8 cellular contexts compared by ENCODE assay signal in genomic region chr7:143797119-143797895, GRCh38. TPM values are rescaled to one million over a fixed set of nuclear protein-coding genes. Genes with fewer than 3 reads are reported as not detected.
DNase-seq lines count a peak whose midpoint lies in the region; ATAC-seq and TF ChIP-seq lines count a peak whose summit lies in the region.
"Not testable (repeated sequence)": the region's sequence is repeated elsewhere in the genome, so short reads cannot be mapped to it uniquely, and the experiment has no call there.
"Had no signal": no experiment of that assay in that cellular context is flagged by ENCODE, and none has a peak within 500 bp of the region (broad histone marks: within the 10 kb centered on the region; RNA-seq: fewer than 3 reads in every experiment).

No MANE protein-coding gene starts in this region.

- CTCF ChIA-PET in activated CD8-positive, alpha-beta T cell treated with anti-CD3 and anti-CD28 coated beads, Interleukin-2, amount 10 ng/mL, durations not matched to agents 7 days and 5 days (lab: Charles Lee) = not testable (repeated sequence)

- not testable (repeated sequence) for H3K4me3 ChIP-seq in colonic mucosa; heart left ventricle; right cardiac atrium (ENCODE audit: low read length)

- TF ChIP-seq POLR2A in heart left ventricle (IDR thresholded peaks at IDR 0.05) = not testable (repeated sequence)

- H3K27ac ChIP-seq in colonic mucosa; heart left ventricle; right cardiac atrium (ENCODE audit: low read length): not testable (repeated sequence)

- WGBS in heart left ventricle, 4 donors = 74 to 83% (median 78%) methylated on average over 1 to 4 of the region's 6 CpGs; no CpG with 5 or more reads in 1 of the 4 donors
- WGBS in right cardiac atrium = 53% methylated on average over 1 of the region's 6 CpGs

- H3K4me1 Mint-ChIP-seq in activated CD8-positive, alpha-beta T cell treated with anti-CD3 and anti-CD28 coated beads, Interleukin-2, amount 10 ng/mL, durations not matched to agents 7 days and 5 days (ENCODE audit: low read depth); stimulated activated effector memory CD8-positive, alpha-beta T cell treated with anti-CD3 and anti-CD28 coated beads, Interleukin-12 subunit alpha, Interleukin-12 subunit beta, amount 100 ng/mL, for 72 hours: not testable (repeated sequence)

- peak; percentile 5 for DNase-seq in activated CD8-positive, alpha-beta T cell treated with anti-CD3 and anti-CD28 coated beads, Interleukin-2, amount 10 ng/mL, durations not matched to agents 7 days and 5 days
- DNase-seq in colonic mucosa = peak; percentile 14
- DNase-seq in heart left ventricle = peak; percentile 5 to 29 (median 15)
- DNase-seq in right cardiac atrium = peak; percentile 43 to 83 (median 70)
- DNase-seq in posterior vena cava (ENCODE audit: low spot score) = peak; percentile 74
- not testable (repeated sequence) for DNase-seq in stimulated activated effector memory CD8-positive, alpha-beta T cell treated with anti-CD3 and anti-CD28 coated beads, Interleukin-12 subunit alpha, Interleukin-12 subunit beta, amount 100 ng/mL, for 72 hours (ENCODE audit: low spot score in 2 of 2)

- H3K27me3 ChIP-seq in colonic mucosa; heart left ventricle; right cardiac atrium (ENCODE audit: control insufficient read depth, insufficient read depth): not testable (repeated sequence)

- POLR2A ChIA-PET in activated CD8-positive, alpha-beta T cell treated with anti-CD3 and anti-CD28 coated beads, Interleukin-2, amount 10 ng/mL, durations not matched to agents 7 days and 5 days (lab: Charles Lee) = not testable (repeated sequence)

- not testable (repeated sequence) for H3K36me3 Mint-ChIP-seq in activated CD8-positive, alpha-beta T cell treated with anti-CD3 and anti-CD28 coated beads, Interleukin-2, amount 10 ng/mL, durations not matched to agents 7 days and 5 days (ENCODE audit: low read depth); stimulated activated effector memory CD8-positive, alpha-beta T cell treated with anti-CD3 and anti-CD28 coated beads, Interleukin-12 subunit alpha, Interleukin-12 subunit beta, amount 100 ng/mL, for 72 hours

- H3K27me3 Mint-ChIP-seq in activated CD8-positive, alpha-beta T cell treated with anti-CD3 and anti-CD28 coated beads, Interleukin-2, amount 10 ng/mL, durations not matched to agents 7 days and 5 days (ENCODE audit: low read depth) = not testable (repeated sequence)

- not testable (repeated sequence) for H3K4me3 Mint-ChIP-seq in activated CD8-positive, alpha-beta T cell treated with anti-CD3 and anti-CD28 coated beads, Interleukin-2, amount 10 ng/mL, durations not matched to agents 7 days and 5 days; stimulated activated effector memory CD8-positive, alpha-beta T cell treated with anti-CD3 and anti-CD28 coated beads, Interleukin-12 subunit alpha, Interleukin-12 subunit beta, amount 100 ng/mL, for 72 hours

- not testable (repeated sequence) for H3K9me3 Mint-ChIP-seq in activated CD8-positive, alpha-beta T cell treated with anti-CD3 and anti-CD28 coated beads, Interleukin-2, amount 10 ng/mL, durations not matched to agents 7 days and 5 days (ENCODE audit: insufficient read depth); stimulated activated effector memory CD8-positive, alpha-beta T cell treated with anti-CD3 and anti-CD28 coated beads, Interleukin-12 subunit alpha, Interleukin-12 subunit beta, amount 100 ng/mL, for 72 hours

- not testable (repeated sequence) for H3K9ac ChIP-seq in colonic mucosa (ENCODE audit: low read depth in 2 of 2, low read length in 2 of 2)

- intact Hi-C loops in colonic mucosa (cut with DNase I); heart left ventricle (cut with DNase I); right cardiac atrium (cut with DNase I); posterior vena cava (cut with DNase I): not testable (repeated sequence)

- H3K4me1 ChIP-seq in colonic mucosa; heart left ventricle; right cardiac atrium (ENCODE audit: control insufficient read depth, insufficient read depth, low read length): not testable (repeated sequence)

- not testable (repeated sequence) for TF ChIP-seq CTCF in colonic mucosa (IDR thresholded peaks at IDR 0.05); heart left ventricle (IDR thresholded peaks at IDR 0.05)

- H3K9me3 ChIP-seq in colonic mucosa; heart left ventricle; right cardiac atrium (ENCODE audit: control insufficient read depth, low read length): not testable (repeated sequence)

- not testable (repeated sequence) for H3K27ac Mint-ChIP-seq in activated CD8-positive, alpha-beta T cell treated with anti-CD3 and anti-CD28 coated beads, Interleukin-2, amount 10 ng/mL, durations not matched to agents 7 days and 5 days; stimulated activated effector memory CD8-positive, alpha-beta T cell treated with anti-CD3 and anti-CD28 coated beads, Interleukin-12 subunit alpha, Interleukin-12 subunit beta, amount 100 ng/mL, for 72 hours

- ATAC-seq in activated CD8-positive, alpha-beta T cell treated with anti-CD3 and anti-CD28 coated beads, Interleukin-2, amount 10 ng/mL, durations not matched to agents 7 days and 5 days = not testable (repeated sequence)
- ATAC-seq in heart left ventricle (peak; percentile 44 to 72 (median 54)), right cardiac atrium (peak; percentile 90 to 96)
- ATAC-seq in stimulated activated effector memory CD8-positive, alpha-beta T cell treated with anti-CD3 and anti-CD28 coated beads, Interleukin-12 subunit alpha, Interleukin-12 subunit beta, amount 100 ng/mL, for 72 hours = peak; percentile 24

- not testable (repeated sequence) for H3K36me3 ChIP-seq in colonic mucosa, heart left ventricle

RNA-seq across cellular contexts. Expression of gene CTAGE6, which starts 39.8 kb away (rescaled TPM):
- total RNA-seq in activated CD8-positive, alpha-beta T cell treated with anti-CD3 and anti-CD28 coated beads, Interleukin-2, amount 10 ng/mL, durations not matched to agents 7 days and 5 days = 1 to 10 TPM in 1 of 2 experiments, under 1 TPM in 1; 0.44 to 1.2 TPM
- not detected for total RNA-seq in colonic mucosa
- not detected for total RNA-seq in heart left ventricle
- not detected for polyA plus RNA-seq in heart left ventricle
- under 1 TPM in 1 of 4 donors, not detected in 3; 0.09 TPM for total RNA-seq in right cardiac atrium
- not detected for polyA plus RNA-seq in right cardiac atrium
- under 1 TPM; 0.57 to 0.69 TPM for total RNA-seq in posterior vena cava
- total RNA-seq: Daoy had no signal
- polyA plus RNA-seq: IgD-negative memory B cell had no signal
